9 cellular contexts compared by ENCODE assay signal in genomic region chr14:97120204-97121120, GRCh38.
DNase-seq lines count a peak whose midpoint lies in the region; ATAC-seq and TF ChIP-seq lines count a peak whose summit lies in the region.
"Had no signal": no experiment of that assay in that cellular context is flagged by ENCODE, and none has a peak within 500 bp of the region (broad histone marks: within the 10 kb centered on the region; RNA-seq: fewer than 3 reads in every experiment).

No MANE protein-coding gene starts in this region.

- peak overlapping the region; percentile 32 to 60 (median 52) for H3K4me3 Mint-ChIP-seq in T-cell
- H3K4me3 Mint-ChIP-seq: neural progenitor cell had no signal

- no peaks in the 10 kb centered on the region for H4K20me1 ChIP-seq in smooth muscle cell (ENCODE audit: low read depth)

- no peaks in the 10 kb centered on the region for H3K79me2 ChIP-seq in smooth muscle cell (ENCODE audit: low read depth)

- H3K4me2 ChIP-seq in smooth muscle cell, result no peak overlapping the region
- H3K4me2 ChIP-seq: neural progenitor cell had no signal

- peak; percentile 72 for ATAC-seq in GM19395 (IDR thresholded peaks at IDR 0.05; ENCODE audit: unreplicated experiment)
- ATAC-seq in T-cell (replicated peaks in 1 of 4), result peak; percentile 92 to 98 (median 94)

- no peak overlapping the region for H3K27ac ChIP-seq in smooth muscle cell (ENCODE audit: low read depth)
- H3K27ac ChIP-seq: neural progenitor cell had no signal

- no peak for TF ChIP-seq CTCF in smooth muscle cell (IDR thresholded peaks at IDR 0.05; ENCODE audit: borderline replicate concordance, insufficient read depth, poor library complexity, severe bottlenecking)

- 81% methylated on average over 7 of the region's 7 CpGs for WGBS in smooth muscle cell (ENCODE audit: low lambda C conversion rate)

- H3K9me3 ChIP-seq in smooth muscle cell (replicated peaks; ENCODE audit: low read depth), result no peaks in the 10 kb centered on the region

- no peaks in the 10 kb centered on the region for H3K36me3 ChIP-seq in smooth muscle cell (ENCODE audit: low read depth)
- H3K36me3 ChIP-seq: neural progenitor cell had no signal

- no peak overlapping the region for H3K9ac ChIP-seq in smooth muscle cell (ENCODE audit: low read depth)
- H3K9ac ChIP-seq: neural progenitor cell had no signal

- H2AFZ ChIP-seq in smooth muscle cell (ENCODE audit: low read depth), result no peak overlapping the region
- H2AFZ ChIP-seq: neural progenitor cell had no signal

- H3K4me3 ChIP-seq in smooth muscle cell, result no peak overlapping the region
- H3K4me3 ChIP-seq: neural progenitor cell had no signal

- no peaks in the 10 kb centered on the region for H3K9me3 Mint-ChIP-seq in T-cell
- H3K9me3 Mint-ChIP-seq: neural progenitor cell had no signal

- POLR2A ChIA-PET in T-cell (lab: Charles Lee), result no interaction called here

- H3K4me1 Mint-ChIP-seq in T-cell, result peaks cover 30 to 43% (median 38%) of the 10 kb centered on the region in 3 donors

- H3K36me3 Mint-ChIP-seq in T-cell, result no peaks in the 10 kb centered on the region
- H3K36me3 Mint-ChIP-seq: neural progenitor cell had no signal

- peaks cover 8% of the 10 kb centered on the region for H3K27me3 ChIP-seq in smooth muscle cell (ENCODE audit: low read depth)
- H3K27me3 ChIP-seq: neural progenitor cell had no signal

- no peaks in the 10 kb centered on the region for H3K4me1 ChIP-seq in smooth muscle cell (ENCODE audit: low read depth)
- H3K4me1 ChIP-seq: neural progenitor cell had no signal

- H3K27me3 Mint-ChIP-seq in T-cell, result peaks cover 0 to under 1% of the 10 kb centered on the region in 2 donors

- CTCF ChIA-PET in T-cell (lab: Charles Lee), result no interaction called here

- peak overlapping the region; percentile 92 to 96 for H3K27ac Mint-ChIP-seq in T-cell
- H3K27ac Mint-ChIP-seq: neural progenitor cell had no signal

- H3F3A ChIP-seq in smooth muscle cell (ENCODE audit: low read depth), result no peaks in the 10 kb centered on the region

- DNase-seq in T-cell, result peak; percentile 7 to 63 (median 36)
- peak in 3 of 4 experiments; percentile 5 to 22 (median 5) for DNase-seq in activated naive CD4-positive, alpha-beta T cell (lab: John Stamatoyannopoulos, UW)
- peak; percentile 7 for DNase-seq in stimulated activated CD8-positive, alpha-beta memory T cell treated with anti-CD3 and anti-CD28 coated beads, Interleukin-15, amount 100 ng/mL, for 1 hour (ENCODE audit: low read depth)
- DNase-seq in NCI-H2029 treated with DMSO at 0.1 percent for 48 hours (lab: John Stamatoyannopoulos, UW), result no peak
- DNase-seq in NCI-H526 treated with DMSO at 0.1 percent for 48 hours (lab: John Stamatoyannopoulos, UW), result no peak
- no peak for DNase-seq in smooth muscle cell (lab: John Stamatoyannopoulos, UW; ENCODE audit: unreplicated experiment)
- DNase-seq in AG08395 (ENCODE audit: low spot score), result no peak

Comparison
In these comparisons a context has a peak if more than half of its experiments do, and no peak if none do; other contexts are left out.
1. DNase-seq: peak in T-cell (34 of 34), activated naive CD4-positive, alpha-beta T cell (3 of 4) and stimulated activated CD8-positive, alpha-beta memory T cell treated with anti-CD3 and anti-CD28 coated beads, Interleukin-15, amount 100 ng/mL, for 1 hour (single experiment); none in NCI-H2029 treated with DMSO at 0.1 percent for 48 hours (single experiment), NCI-H526 treated with DMSO at 0.1 percent for 48 hours (single experiment), smooth muscle cell (single experiment) and AG08395 (single experiment).